Comparison of ENCODE assay signal across 21 cellular contexts in the genomic region with DNA sequence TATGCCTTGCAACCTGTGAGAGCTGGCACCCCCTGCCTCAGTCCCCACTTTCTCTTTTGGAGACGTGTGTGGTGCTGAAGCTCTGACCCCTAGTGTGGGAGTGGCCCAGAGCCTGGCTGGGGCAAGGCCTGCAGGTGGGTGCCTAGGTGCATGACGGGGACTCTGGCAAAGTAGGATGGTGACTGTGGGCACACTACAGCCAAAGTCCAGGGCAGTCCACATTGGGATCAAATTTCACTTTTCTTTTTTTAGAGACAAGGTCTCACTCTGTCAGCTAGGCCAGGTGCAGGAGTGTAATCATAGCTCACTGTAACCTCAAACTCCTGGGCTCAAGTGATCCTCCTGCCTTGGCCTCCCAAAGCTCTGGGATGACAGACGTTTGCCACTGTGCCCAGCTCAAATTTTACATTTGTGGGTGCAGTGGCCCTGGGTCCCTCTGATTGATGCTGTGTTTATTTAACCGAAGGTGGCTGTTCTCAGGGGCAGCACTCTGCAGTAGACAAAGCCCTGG. TPM values are rescaled to one million over a fixed set of nuclear protein-coding genes. Genes with fewer than 3 reads are reported as not detected.
DNase-seq lines count a peak whose midpoint lies in the region; ATAC-seq and TF ChIP-seq lines count a peak whose summit lies in the region.
"Had no signal": no experiment of that assay in that cellular context is flagged by ENCODE, and none has a peak within 500 bp of the region (broad histone marks: within the 10 kb centered on the region; RNA-seq: fewer than 3 reads in every experiment).

No MANE protein-coding gene starts in this region.

- H3K27me3 Mint-ChIP-seq in activated CD4-positive, alpha-beta memory T cell treated with anti-CD3 and anti-CD28 coated beads for 36 hours: peaks cover 4% of the 10 kb centered on the region

- intact Hi-C loops in gastrocnemius medialis (cut with DNase I; ENCODE audit: low total_unique reads): no loop called here
- intact Hi-C loops in activated CD4-positive, alpha-beta memory T cell treated with anti-CD3 and anti-CD28 coated beads for 36 hours (cut with micrococcal nuclease): no loop called here

- no peaks in the 10 kb centered on the region for H3K36me3 ChIP-seq in MM.1S (replicated peaks; ENCODE audit: insufficient read depth, low read length)
- no peaks in the 10 kb centered on the region for H3K36me3 ChIP-seq in gastrocnemius medialis
- no peaks in the 10 kb centered on the region for H3K36me3 ChIP-seq in GM23248 (ENCODE audit: low read depth)
- H3K36me3 ChIP-seq: neutrophil, tibial nerve had no signal

- no peaks in the 10 kb centered on the region for H3K36me3 Mint-ChIP-seq in activated CD4-positive, alpha-beta memory T cell treated with anti-CD3 and anti-CD28 coated beads for 36 hours
- H3K36me3 Mint-ChIP-seq: stimulated activated naive B cell treated with anti-CD40 and anti-IgM and Interleukin-4, amounts not matched to agents 10 μg/mL and 1 μg/mL and 100 μg/mL, for 72 hours had no signal

- TF ChIP-seq CTCF in GM10248 (IDR thresholded peaks at IDR 0.05; ENCODE audit: control extremely low read depth, extremely low read depth, low read depth, missing control alignments) (no peak), MM.1S (IDR thresholded peaks at IDR 0.05; ENCODE audit: low read length) (no peak), gastrocnemius medialis (IDR thresholded peaks at IDR 0.05 in 4 of 5, conservative IDR thresholded peaks at IDR 0.05 in 1 of 5) (no peak)

- no peaks in the 10 kb centered on the region for H3K9me3 ChIP-seq in MM.1S (replicated peaks; ENCODE audit: insufficient read depth, low read length)
- H3K9me3 ChIP-seq in gastrocnemius medialis: no peaks in the 10 kb centered on the region
- H3K9me3 ChIP-seq in GM23248 (ENCODE audit: low read depth): no peaks in the 10 kb centered on the region
- H3K9me3 ChIP-seq: neutrophil, tibial nerve had no signal

- H4K20me1 ChIP-seq in MM.1S (ENCODE audit: insufficient read depth, low read length) (no peaks in the 10 kb centered on the region), GM23248 (ENCODE audit: insufficient read depth) (no peaks in the 10 kb centered on the region)

- POLR2A ChIA-PET in GM10248 (lab: Yijun Ruan, JAX): no interaction called here
- POLR2A ChIA-PET in activated CD4-positive, alpha-beta memory T cell treated with anti-CD3 and anti-CD28 coated beads for 36 hours (lab: Charles Lee): no interaction called here

- DNase-seq in GM10248 (ENCODE audit: extremely low spot score): peak; percentile 10
- peak; percentile 49 for DNase-seq in MM.1S
- DNase-seq in iPS-NIHi11 (ENCODE audit: low spot score): peak; percentile 7
- peak; percentile 45 to 75 for DNase-seq in gastrocnemius medialis
- no peak for DNase-seq in activated CD4-positive, alpha-beta memory T cell treated with anti-CD3 and anti-CD28 coated beads for 36 hours
- no peak for DNase-seq in KG1 (lab: John Stamatoyannopoulos, UW)
- no peak for DNase-seq in GM23248
- DNase-seq: activated gamma-delta T cell treated with Interleukin-2 at 50 U/mL for 16 hours; amygdala; DND-41; effector CD4-positive, alpha-beta T cell; NCI-H1436 treated with DMSO at 0.1 percent for 48 hours; NCI-H446; stimulated activated naive B cell treated with anti-CD40 and anti-IgM and Interleukin-4, amounts not matched to agents 10 μg/mL and 1 μg/mL and 100 μg/mL, for 72 hours; T-helper 1 cell had no signal

- CTCF ChIA-PET in GM10248 (lab: Yijun Ruan, JAX): interaction anchor here (1.3 to 3.4 kb wide), 4 partner anchors 10 to 122 kb away, joined by 3 to 26 read pairs (median 5); no protein-coding TSS in a partner anchor
- CTCF ChIA-PET in activated CD4-positive, alpha-beta memory T cell treated with anti-CD3 and anti-CD28 coated beads for 36 hours (lab: Charles Lee): interaction anchor here (1.1 to 4.6 kb wide), 3 partner anchors 16 to 140 kb away, joined by 3 to 24 read pairs (median 3); no protein-coding TSS in a partner anchor

- H3K4me3 Mint-ChIP-seq in activated CD4-positive, alpha-beta memory T cell treated with anti-CD3 and anti-CD28 coated beads for 36 hours: no peak overlapping the region
- H3K4me3 Mint-ChIP-seq: central memory CD8-positive, alpha-beta T cell; stimulated activated naive B cell treated with anti-CD40 and anti-IgM and Interleukin-4, amounts not matched to agents 10 μg/mL and 1 μg/mL and 100 μg/mL, for 72 hours had no signal

- H3K4me2 ChIP-seq in MM.1S (ENCODE audit: low read depth, low read length) (peak overlapping the region; percentile 6; the same call in 1 of the 2 replicates), GM23248 (ENCODE audit: unreplicated experiment) (no peak overlapping the region)

- H3K27ac ChIP-seq in MM.1S (ENCODE audit: low read length): peak overlapping the region; percentile 8; the same call in 1 of the 2 replicates
- H3K27ac ChIP-seq in gastrocnemius medialis: peak overlapping the region; percentile 48 to 76 (median 74)
- no peak overlapping the region for H3K27ac ChIP-seq in GM23248
- H3K27ac ChIP-seq: neutrophil, tibial nerve had no signal

- H2AFZ ChIP-seq in MM.1S (ENCODE audit: low read length) (no peak overlapping the region), GM23248 (no peak overlapping the region)

- in situ Hi-C loops in gastrocnemius medialis (cut with MboI; ENCODE audit: low sequenced_read_pairs in 4 of 4) (no loop called here), GM23248 (cut with MboI) (no loop called here)

- H3K27ac Mint-ChIP-seq in activated CD4-positive, alpha-beta memory T cell treated with anti-CD3 and anti-CD28 coated beads for 36 hours: no peak overlapping the region
- H3K27ac Mint-ChIP-seq: stimulated activated naive B cell treated with anti-CD40 and anti-IgM and Interleukin-4, amounts not matched to agents 10 μg/mL and 1 μg/mL and 100 μg/mL, for 72 hours had no signal

- H3K4me1 ChIP-seq in MM.1S (ENCODE audit: low read length) (peaks cover 28% of the 10 kb centered on the region), gastrocnemius medialis (peaks cover 44 to 61% of the 10 kb centered on the region in 2 donors), GM23248 (ENCODE audit: insufficient read depth) (no peaks in the 10 kb centered on the region)

- no peak overlapping the region for H3K9ac ChIP-seq in MM.1S (ENCODE audit: low read length)
- no peak overlapping the region for H3K9ac ChIP-seq in GM23248

- H3F3A ChIP-seq in MM.1S (ENCODE audit: insufficient read depth, low read length) (0 out of 2 replicates have a peak, but pooled peaks cover 5% of the 10 kb centered on the region), GM23248 (ENCODE audit: insufficient read depth) (no peaks in the 10 kb centered on the region)

- H3K27me3 ChIP-seq in MM.1S (replicated peaks; ENCODE audit: insufficient read depth, low read length): no peaks in the 10 kb centered on the region
- no peaks in the 10 kb centered on the region for H3K27me3 ChIP-seq in gastrocnemius medialis
- H3K27me3 ChIP-seq in GM23248 (replicated peaks; ENCODE audit: insufficient read depth): peaks cover 13% of the 10 kb centered on the region; the same call in 1 of the 2 replicates
- H3K27me3 ChIP-seq: tibial nerve had no signal

- peaks cover 12% of the 10 kb centered on the region for H3K4me1 Mint-ChIP-seq in activated CD4-positive, alpha-beta memory T cell treated with anti-CD3 and anti-CD28 coated beads for 36 hours (ENCODE audit: low read depth)

- H3K79me2 ChIP-seq in MM.1S (ENCODE audit: low read length) (no peaks in the 10 kb centered on the region), GM23248 (ENCODE audit: insufficient read depth) (no peaks in the 10 kb centered on the region)

- peak; percentile 66 to 73 for ATAC-seq in gastrocnemius medialis
- ATAC-seq in GM18858 (IDR thresholded peaks at IDR 0.05; ENCODE audit: unreplicated experiment): no peak
- ATAC-seq: right cardiac atrium; stimulated activated naive B cell treated with anti-CD40 and anti-IgM and Interleukin-4, amounts not matched to agents 10 μg/mL and 1 μg/mL and 100 μg/mL, for 72 hours had no signal

- WGBS in GM23248 (ENCODE audit: low coverage in 1 of 2, low lambda C conversion rate in 2 of 2, missing lambda C conversion rate in 2 of 2), 2 experiments: 63 to 66% methylated on average over 4 of the region's 4 CpGs

- no peaks in the 10 kb centered on the region for H3K9me3 Mint-ChIP-seq in activated CD4-positive, alpha-beta memory T cell treated with anti-CD3 and anti-CD28 coated beads for 36 hours
- H3K9me3 Mint-ChIP-seq: central memory CD8-positive, alpha-beta T cell; stimulated activated naive B cell treated with anti-CD40 and anti-IgM and Interleukin-4, amounts not matched to agents 10 μg/mL and 1 μg/mL and 100 μg/mL, for 72 hours had no signal

- H3K4me3 ChIP-seq in MM.1S (ENCODE audit: low read length) (no peak overlapping the region), gastrocnemius medialis (no peak overlapping the region), GM23248 (no peak overlapping the region)
- H3K4me3 ChIP-seq: tibial nerve had no signal

- H3K9me2 ChIP-seq in MM.1S (replicated peaks; ENCODE audit: insufficient read depth, low read length): no peaks in the 10 kb centered on the region
- no peaks in the 10 kb centered on the region for H3K9me2 ChIP-seq in GM23248 (ENCODE audit: insufficient read depth)

- TF ChIP-seq POLR2A in gastrocnemius medialis (IDR thresholded peaks at IDR 0.05): no peak

RNA-seq across cellular contexts. Expression of a gene that starts 52.3 kb away (rescaled TPM):
- total RNA-seq in gastrocnemius medialis: 100 to 1,000 TPM in 2 of 4 donors, 10 to 100 TPM in 2; 67.6 to 147 (median 110) TPM
- total RNA-seq in activated CD4-positive, alpha-beta memory T cell treated with anti-CD3 and anti-CD28 coated beads for 36 hours: 1 to 10 TPM; 1.8 to 2.4 TPM
- total RNA-seq in GM23248 (2014; rRNA removed; shearing (Covaris generic)): 0.63 and 1.1 TPM in 2 replicates
- 1.5 TPM in 2 replicates for polyA plus RNA-seq in GM23248 (2016; fragmentation: Nextera tagmentation; extraction: Ambion mirVana)
- total RNA-seq: MCF 10A had no signal

Comparison
In these comparisons a context has a peak if more than half of its experiments do, and no peak if none do; other contexts are left out.
1. DNase-seq: peak in GM10248 (single experiment), MM.1S (single experiment), iPS-NIHi11 (single experiment) and gastrocnemius medialis (2 of 2); none in activated CD4-positive, alpha-beta memory T cell treated with anti-CD3 and anti-CD28 coated beads for 36 hours (single experiment), KG1 (single experiment) and GM23248 (single experiment).
2. RNA of a gene that starts 52.3 kb away (total RNA-seq): 67.6 to 147 TPM in gastrocnemius medialis; 1.8 to 2.4 TPM in activated CD4-positive, alpha-beta memory T cell treated with anti-CD3 and anti-CD28 coated beads for 36 hours and 0.63 to 1.1 TPM in GM23248; every median in the first group is over 10 times any median in the second.